In genomic region chr3:73055583-73056364, GRCh38 we compare ENCODE assay signal across 12 cellular contexts. TPM values are rescaled to one million over a fixed set of nuclear protein-coding genes. Genes with fewer than 3 reads are reported as not detected.
DNase-seq lines count a peak whose midpoint lies in the region; ATAC-seq, FAIRE-seq and TF ChIP-seq lines count a peak whose summit lies in the region.
"Had no signal": no experiment of that assay in that cellular context is flagged by ENCODE, and none has a peak within 500 bp of the region (broad histone marks: within the 10 kb centered on the region; RNA-seq: fewer than 3 reads in every experiment).

No MANE protein-coding gene starts in this region.

- H3K36me3 ChIP-seq in pancreas (no peaks in the 10 kb centered on the region), HAP-1 (replicated peaks) (peaks cover 9% of the 10 kb centered on the region; the same call in 1 of the 2 replicates), SJCRH30 (no peaks in the 10 kb centered on the region; the same call in 1 of the 2 replicates)
- H3K36me3 ChIP-seq: Peyer's patch had no signal

- peaks cover 10% of the 10 kb centered on the region for H3K36me3 Mint-ChIP-seq in T-helper 2 cell treated with Interferon-gamma antibody and Interleukin-4, amounts not matched to agents 5 μg/mL and 100 μg/mL, for 36 hours (ENCODE audit: low read depth)

- FAIRE-seq in pancreas (lab: Jason Lieb, UNC): no peak

- H3K4me1 Mint-ChIP-seq in T-helper 2 cell treated with Interferon-gamma antibody and Interleukin-4, amounts not matched to agents 5 μg/mL and 100 μg/mL, for 36 hours (ENCODE audit: low read depth): peaks cover 10% of the 10 kb centered on the region

- H3K27me3 Mint-ChIP-seq in T-helper 2 cell treated with Interferon-gamma antibody and Interleukin-4, amounts not matched to agents 5 μg/mL and 100 μg/mL, for 36 hours (ENCODE audit: low read depth): no peaks in the 10 kb centered on the region

- no peak overlapping the region for H3K4me3 Mint-ChIP-seq in T-helper 2 cell treated with Interferon-gamma antibody and Interleukin-4, amounts not matched to agents 5 μg/mL and 100 μg/mL, for 36 hours

- no peaks in the 10 kb centered on the region for H3K4me1 ChIP-seq in right cardiac atrium (ENCODE audit: control insufficient read depth, insufficient read depth, low read length)
- peaks cover 0 to 5% (median 0%) of the 10 kb centered on the region in 3 donors for H3K4me1 ChIP-seq in pancreas
- H3K4me1 ChIP-seq in HAP-1: peaks cover 37% of the 10 kb centered on the region
- H3K4me1 ChIP-seq in SJCRH30: no peaks in the 10 kb centered on the region

- no peak overlapping the region for H3K4me3 ChIP-seq in right cardiac atrium (ENCODE audit: low read length)
- H3K4me3 ChIP-seq in pancreas: no peak overlapping the region
- no peak overlapping the region for H3K4me3 ChIP-seq in HAP-1
- H3K4me3 ChIP-seq in SJCRH30: no peak overlapping the region
- H3K4me3 ChIP-seq: Peyer's patch, smooth muscle cell, upper lobe of right lung had no signal

- in situ Hi-C loops in HAP-1 (cut with MboI; ENCODE audit: low sequenced_read_pairs): no loop called here

- ATAC-seq in SK-N-SH treated with all-trans-retinoic acid at 6 μM for 48 hours: peak; percentile 50
- ATAC-seq in right cardiac atrium: peak in 1 of 2 donors; percentile 29
- ATAC-seq in pancreas: peak; percentile 40 to 70 (median 62)
- no peak for ATAC-seq in HG02588 (IDR thresholded peaks at IDR 0.05; ENCODE audit: unreplicated experiment)

- H3K27me3 ChIP-seq in right cardiac atrium (ENCODE audit: control insufficient read depth, insufficient read depth) (no peaks in the 10 kb centered on the region), pancreas (no peaks in the 10 kb centered on the region), HAP-1 (ENCODE audit: low read depth) (no peaks in the 10 kb centered on the region), SJCRH30 (no peaks in the 10 kb centered on the region)
- H3K27me3 ChIP-seq: Peyer's patch, upper lobe of right lung had no signal

- DNase-seq in T-helper 2 cell treated with Interferon-gamma antibody and Interleukin-4, amounts not matched to agents 5 μg/mL and 100 μg/mL, for 36 hours (ENCODE audit: low spot score): no peak
- DNase-seq in T-helper 2 cell (no peak), right cardiac atrium (no peak), pancreas (no peak), HAP-1 (ENCODE audit: low spot score in 2 of 2) (no peak), SJCRH30 (no peak)
- DNase-seq: activated CD8-positive, alpha-beta memory T cell treated with anti-CD3 and anti-CD28 coated beads, Interleukin-2, amount 50 U/mL, for 4 hours; Peyer's patch; upper lobe of right lung had no signal

- WGBS in right cardiac atrium: 37% methylated on average over 10 of the region's 10 CpGs
- WGBS in pancreas, 2 donors: 45% methylated on average over 10 of the region's 10 CpGs

- intact Hi-C loops in right cardiac atrium (cut with DNase I): loop anchor here in 3 of 4 donors (5.0 to 10.0 kb wide), 3 partner anchors 58 to 118 kb away; partner anchors contain the start of gene PPP4R2 (in 1 of the 3)
- intact Hi-C loops in pancreas (cut with DNase I): loop anchor here in 1 of 3 donors (10.0 kb wide), 1 partner anchor 111 kb away; no protein-coding TSS in a partner anchor

- no peaks in the 10 kb centered on the region for H3K9me3 Mint-ChIP-seq in T-helper 2 cell treated with Interferon-gamma antibody and Interleukin-4, amounts not matched to agents 5 μg/mL and 100 μg/mL, for 36 hours

- H3K27ac Mint-ChIP-seq in T-helper 2 cell treated with Interferon-gamma antibody and Interleukin-4, amounts not matched to agents 5 μg/mL and 100 μg/mL, for 36 hours: peak overlapping the region; percentile 19

- H3K9me3 ChIP-seq in right cardiac atrium (ENCODE audit: control insufficient read depth, low read length): no peaks in the 10 kb centered on the region
- no peaks in the 10 kb centered on the region for H3K9me3 ChIP-seq in pancreas
- no peaks in the 10 kb centered on the region for H3K9me3 ChIP-seq in HAP-1
- H3K9me3 ChIP-seq in SJCRH30 (replicated peaks): no peaks in the 10 kb centered on the region
- H3K9me3 ChIP-seq: Peyer's patch, upper lobe of right lung had no signal

- H3K27ac ChIP-seq in right cardiac atrium (ENCODE audit: low read length) (peak overlapping the region; percentile 23), pancreas (no peak overlapping the region), SJCRH30 (no peak overlapping the region)
- H3K27ac ChIP-seq: Peyer's patch, upper lobe of right lung had no signal

- no peak for TF ChIP-seq CTCF in pancreas (IDR thresholded peaks at IDR 0.05)

TF ChIP-seq in SK-N-SH treated with all-trans-retinoic acid at 6 μM for 48 hours, 23 proteins besides CTCF, POLR2A, EP300 and RAD21:
- no peak for TF ChIP-seq GLIS3 (CRISPR knock-in tag; IDR thresholded peaks at IDR 0.05)

RNA-seq across cellular contexts. Expression of gene EBLN2, which starts 5.7 kb away (rescaled TPM):
- total RNA-seq in right cardiac atrium: 1 to 10 TPM; 1.0 to 2.6 (median 1.2) TPM
- polyA plus RNA-seq in right cardiac atrium: 1.2 TPM
- 1 to 10 TPM in 5 of 6 donors, under 1 TPM in 1; 0.79 to 2.9 (median 1.6) TPM for total RNA-seq in pancreas
- polyA plus RNA-seq in pancreas: 1 to 10 TPM in 1 of 2 donors, under 1 TPM in 1; 0.95 to 1.2 TPM
- total RNA-seq in SJCRH30 (2014; rRNA removed; shearing (Covaris generic)): 2.8 and 4.4 TPM in 2 replicates

RNA-seq across cellular contexts. Expression of gene PPP4R2, which starts 59.2 kb away (rescaled TPM):
- total RNA-seq in right cardiac atrium (10 to 100 TPM; 52.0 to 73.7 (median 71.8) TPM), pancreas (10 to 100 TPM; 18.3 to 45.6 (median 24.4) TPM)
- polyA plus RNA-seq in right cardiac atrium (18.3 TPM), pancreas (10 to 100 TPM in 1 of 2 donors, 1 to 10 TPM in 1; 8.2 to 13.7 TPM)
- total RNA-seq in SJCRH30 (2014; rRNA removed; shearing (Covaris generic)): 48.9 and 55.6 TPM in 2 replicates
